1 cellular context compared by ENCODE assay signal in the genomic region with DNA sequence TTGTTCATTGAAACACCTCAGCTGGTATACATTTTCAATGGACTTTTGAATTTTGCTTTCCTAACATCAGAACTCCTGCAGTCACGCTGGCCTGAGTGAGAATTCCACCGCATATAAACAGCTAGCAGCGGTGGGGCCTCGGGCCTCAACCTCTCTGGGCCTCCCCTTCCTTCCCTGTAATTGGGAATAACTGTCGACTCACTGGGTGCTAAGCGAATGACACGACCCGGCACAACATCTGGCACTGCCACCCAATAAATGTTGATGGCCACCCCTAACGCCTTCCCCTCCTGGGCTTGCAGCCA.
TF ChIP-seq lines count a peak whose summit lies in the region.

No MANE protein-coding gene starts in this region.

TF ChIP-seq in IMR-90, 13 proteins besides CTCF, POLR2A, EP300 and RAD21 (continued from another document):
- TF ChIP-seq, protein P1, sequence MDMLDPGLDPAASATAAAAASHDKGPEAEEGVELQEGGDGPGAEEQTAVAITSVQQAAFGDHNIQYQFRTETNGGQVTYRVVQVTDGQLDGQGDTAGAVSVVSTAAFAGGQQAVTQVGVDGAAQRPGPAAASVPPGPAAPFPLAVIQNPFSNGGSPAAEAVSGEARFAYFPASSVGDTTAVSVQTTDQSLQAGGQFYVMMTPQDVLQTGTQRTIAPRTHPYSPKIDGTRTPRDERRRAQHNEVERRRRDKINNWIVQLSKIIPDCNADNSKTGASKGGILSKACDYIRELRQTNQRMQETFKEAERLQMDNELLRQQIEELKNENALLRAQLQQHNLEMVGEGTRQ (IDR thresholded peaks at IDR 0.05; ENCODE audit: low read depth, low read length): no peak
- TF ChIP-seq, protein P2, sequence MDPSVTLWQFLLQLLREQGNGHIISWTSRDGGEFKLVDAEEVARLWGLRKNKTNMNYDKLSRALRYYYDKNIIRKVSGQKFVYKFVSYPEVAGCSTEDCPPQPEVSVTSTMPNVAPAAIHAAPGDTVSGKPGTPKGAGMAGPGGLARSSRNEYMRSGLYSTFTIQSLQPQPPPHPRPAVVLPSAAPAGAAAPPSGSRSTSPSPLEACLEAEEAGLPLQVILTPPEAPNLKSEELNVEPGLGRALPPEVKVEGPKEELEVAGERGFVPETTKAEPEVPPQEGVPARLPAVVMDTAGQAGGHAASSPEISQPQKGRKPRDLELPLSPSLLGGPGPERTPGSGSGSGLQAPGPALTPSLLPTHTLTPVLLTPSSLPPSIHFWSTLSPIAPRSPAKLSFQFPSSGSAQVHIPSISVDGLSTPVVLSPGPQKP (IDR thresholded peaks at IDR 0.05; ENCODE audit: borderline replicate concordance, low read depth, low read length): no peak
- no peak for TF ChIP-seq MAZ (IDR thresholded peaks at IDR 0.05; ENCODE audit: borderline replicate concordance, low read depth, low read length)
- no peak for TF ChIP-seq RFX5 (IDR thresholded peaks at IDR 0.05; ENCODE audit: low read depth, low read length)
